Comparison of ENCODE assay signal across 8 cellular contexts in the genomic region with DNA sequence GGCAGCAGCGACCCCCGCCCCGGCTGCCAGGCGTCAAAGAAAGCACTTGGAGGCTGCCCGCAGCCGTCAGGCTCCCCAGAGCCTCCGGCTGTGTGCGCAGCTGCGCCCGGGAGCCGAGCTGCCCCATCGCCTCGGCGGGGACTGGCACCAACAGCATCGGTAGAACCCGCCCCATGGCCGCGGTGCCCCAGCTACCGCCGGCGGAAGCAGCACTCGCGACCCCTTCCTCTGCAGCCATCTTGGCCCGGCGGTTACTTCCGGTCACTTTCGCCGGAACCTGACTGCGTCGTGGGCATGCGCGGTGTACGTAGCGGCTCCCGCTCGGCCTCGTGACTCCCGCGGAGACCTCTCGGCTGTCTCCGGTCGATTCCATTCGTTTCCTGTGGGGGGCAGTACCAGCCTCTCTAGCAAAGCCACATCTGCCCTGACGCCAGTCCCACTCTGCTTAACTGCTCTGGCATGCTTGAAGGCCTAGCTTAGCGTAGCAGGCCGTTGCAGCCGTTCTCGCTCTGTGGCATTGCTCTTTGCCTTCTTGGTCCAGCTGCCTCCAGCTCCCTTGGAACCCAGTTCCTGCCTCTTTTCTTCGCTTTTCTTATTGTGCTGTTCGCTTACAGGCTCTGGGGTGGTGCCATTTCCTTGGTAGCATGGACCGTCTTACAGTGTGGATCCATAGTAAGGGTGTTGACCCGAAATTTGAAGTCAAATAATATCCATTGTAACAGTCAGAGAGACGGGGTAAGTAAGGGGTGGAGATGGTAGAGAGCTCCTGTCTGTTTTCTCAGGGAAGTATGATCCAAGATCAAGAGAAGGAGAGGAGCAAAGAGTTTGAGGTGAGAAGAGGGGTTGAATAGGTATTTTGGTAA. TPM values are rescaled to one million over a fixed set of nuclear protein-coding genes. Genes with fewer than 3 reads are reported as not detected.
DNase-seq lines count a peak whose midpoint lies in the region; TF ChIP-seq lines count a peak whose summit lies in the region.

A gene with protein sequence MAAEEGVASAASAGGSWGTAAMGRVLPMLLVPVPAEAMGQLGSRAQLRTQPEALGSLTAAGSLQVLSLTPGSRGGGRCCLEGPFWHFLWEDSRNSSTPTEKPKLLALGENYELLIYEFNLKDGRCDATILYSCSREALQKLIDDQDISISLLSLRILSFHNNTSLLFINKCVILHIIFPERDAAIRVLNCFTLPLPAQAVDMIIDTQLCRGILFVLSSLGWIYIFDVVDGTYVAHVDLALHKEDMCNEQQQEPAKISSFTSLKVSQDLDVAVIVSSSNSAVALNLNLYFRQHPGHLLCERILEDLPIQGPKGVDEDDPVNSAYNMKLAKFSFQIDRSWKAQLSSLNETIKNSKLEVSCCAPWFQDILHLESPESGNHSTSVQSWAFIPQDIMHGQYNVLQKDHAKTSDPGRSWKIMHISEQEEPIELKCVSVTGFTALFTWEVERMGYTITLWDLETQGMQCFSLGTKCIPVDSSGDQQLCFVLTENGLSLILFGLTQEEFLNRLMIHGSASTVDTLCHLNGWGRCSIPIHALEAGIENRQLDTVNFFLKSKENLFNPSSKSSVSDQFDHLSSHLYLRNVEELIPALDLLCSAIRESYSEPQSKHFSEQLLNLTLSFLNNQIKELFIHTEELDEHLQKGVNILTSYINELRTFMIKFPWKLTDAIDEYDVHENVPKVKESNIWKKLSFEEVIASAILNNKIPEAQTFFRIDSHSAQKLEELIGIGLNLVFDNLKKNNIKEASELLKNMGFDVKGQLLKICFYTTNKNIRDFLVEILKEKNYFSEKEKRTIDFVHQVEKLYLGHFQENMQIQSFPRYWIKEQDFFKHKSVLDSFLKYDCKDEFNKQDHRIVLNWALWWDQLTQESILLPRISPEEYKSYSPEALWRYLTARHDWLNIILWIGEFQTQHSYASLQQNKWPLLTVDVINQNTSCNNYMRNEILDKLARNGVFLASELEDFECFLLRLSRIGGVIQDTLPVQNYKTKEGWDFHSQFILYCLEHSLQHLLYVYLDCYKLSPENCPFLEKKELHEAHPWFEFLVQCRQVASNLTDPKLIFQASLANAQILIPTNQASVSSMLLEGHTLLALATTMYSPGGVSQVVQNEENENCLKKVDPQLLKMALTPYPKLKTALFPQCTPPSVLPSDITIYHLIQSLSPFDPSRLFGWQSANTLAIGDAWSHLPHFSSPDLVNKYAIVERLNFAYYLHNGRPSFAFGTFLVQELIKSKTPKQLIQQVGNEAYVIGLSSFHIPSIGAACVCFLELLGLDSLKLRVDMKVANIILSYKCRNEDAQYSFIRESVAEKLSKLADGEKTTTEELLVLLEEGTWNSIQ (N-terminal part only) (minus strand): TSS at position 253 of the 863 bp plus-strand sequence. CDS start 15 bp downstream, at position 238.

- no peaks in the 10 kb centered on the region for H3K9me2 ChIP-seq in neural cell (ENCODE audit: insufficient read depth, low read length)

- peak within 1 kb of the TSS; percentile 91 for H3K4me3 ChIP-seq in H7 (ENCODE audit: insufficient read depth, low read depth, low read length)
- H3K4me3 ChIP-seq in neural cell (ENCODE audit: low read length), result peak within 1 kb of the TSS; percentile 97
- peak within 1 kb of the TSS; percentile 93 to 94 for H3K4me3 ChIP-seq in stomach smooth muscle (ENCODE audit: low read length in 2 of 2)

- no peaks in the 10 kb centered on the region for H4K20me1 ChIP-seq in neural cell (ENCODE audit: insufficient read depth)

- peak; percentile 95 for DNase-seq in G401 (ENCODE audit: low spot score)
- peak; percentile 93 for DNase-seq in H7
- peak; percentile 96 for DNase-seq in M059J (ENCODE audit: low read depth)
- peak; percentile 95 for DNase-seq in SHP77 treated with DMSO at 0.1 percent for 48 hours (lab: John Stamatoyannopoulos, UW)
- DNase-seq in activated gamma-delta T cell (lab: John Stamatoyannopoulos, UW), result peak; percentile 74
- peak; percentile 97 for DNase-seq in fibroblast of the conjunctiva (ENCODE audit: low read depth)

- H3K9ac ChIP-seq in neural cell (ENCODE audit: low read length) (peak within 1 kb of the TSS; percentile 95), stomach smooth muscle (ENCODE audit: low read length in 2 of 2) (peak within 1 kb of the TSS; percentile 87 to 94)

- peak within 1 kb of the TSS; percentile 100 for H3K4me2 ChIP-seq in neural cell (ENCODE audit: low read length)

- no peak for TF ChIP-seq EP300 in neural cell (conservative IDR thresholded peaks at IDR 0.05; ENCODE audit: poor library complexity, severe bottlenecking)

- peak within 1 kb of the TSS; percentile 88 for H3K27ac ChIP-seq in neural cell (ENCODE audit: low read length)
- peak within 1 kb of the TSS; percentile 91 for H3K27ac ChIP-seq in stomach smooth muscle (ENCODE audit: low read length)

- in situ Hi-C loops in G401 (cut with HindIII; ENCODE audit: low sequenced_read_pairs), result no loop called here

- H2AFZ ChIP-seq in neural cell (ENCODE audit: low read depth, low read length), result peak within 1 kb of the TSS; percentile 97

- TF ChIP-seq CTCF in neural cell (IDR thresholded peaks at IDR 0.05; ENCODE audit: poor library complexity, severe bottlenecking), result peak; percentile 99

- no peaks in the 10 kb centered on the region for H3F3A ChIP-seq in neural cell (ENCODE audit: insufficient read depth, low read length, poor library complexity, severe bottlenecking)

- H3K79me2 ChIP-seq in neural cell (replicated peaks; ENCODE audit: insufficient read depth, low read length), result peaks cover 20% of the 10 kb centered on the region

- H3K27me3 ChIP-seq in H7 (ENCODE audit: control insufficient read depth, insufficient read depth, low read length) (no peaks in the 10 kb centered on the region), neural cell (ENCODE audit: insufficient read depth, low read depth, low read length) (no peaks in the 10 kb centered on the region), stomach smooth muscle (ENCODE audit: control insufficient read depth in 1 of 2, insufficient read depth in 2 of 2, low read length in 2 of 2) (no peaks in the 10 kb centered on the region)

- H3K4me1 ChIP-seq in stomach smooth muscle (ENCODE audit: control insufficient read depth, insufficient read depth, low read length), result peaks cover 4% of the 10 kb centered on the region

- H3K36me3 ChIP-seq in H7 (replicated peaks; ENCODE audit: control insufficient read depth, insufficient read depth, low read length) (no peaks in the 10 kb centered on the region; the same call in 1 of the 2 replicates), neural cell (ENCODE audit: insufficient read depth, low read length) (no peaks in the 10 kb centered on the region), stomach smooth muscle (ENCODE audit: control insufficient read depth in 2 of 2, insufficient read depth in 2 of 2, low read length in 2 of 2) (peaks cover 5 to 6% of the 10 kb centered on the region in 2 donors)

- peak; percentile 95 for TF ChIP-seq RAD21 in neural cell (conservative IDR thresholded peaks at IDR 0.05)

- no peaks in the 10 kb centered on the region for H3K9me3 ChIP-seq in neural cell (ENCODE audit: low read length)
- H3K9me3 ChIP-seq in stomach smooth muscle (ENCODE audit: control insufficient read depth in 2 of 2, low read length in 2 of 2), result no peaks in the 10 kb centered on the region

TF ChIP-seq in neural cell, 6 proteins besides CTCF, POLR2A, EP300 and RAD21:
- peak; percentile 81 for TF ChIP-seq MXI1 (conservative IDR thresholded peaks at IDR 0.05; ENCODE audit: poor library complexity, severe bottlenecking)
- peak; percentile 82 for TF ChIP-seq TAF1 (IDR thresholded peaks at IDR 0.05; ENCODE audit: low read depth)
- TF ChIP-seq EZH2 (IDR thresholded peaks at IDR 0.05; ENCODE audit: borderline replicate concordance, insufficient read depth, low read length, poor library complexity, severe bottlenecking), result no peak
- peak; percentile 93 for TF ChIP-seq SMC3 (conservative IDR thresholded peaks at IDR 0.05; ENCODE audit: poor library complexity)
- TF ChIP-seq POLR2AphosphoS5 (IDR thresholded peaks at IDR 0.05), result peak; percentile 95
- TF ChIP-seq, protein P1, sequence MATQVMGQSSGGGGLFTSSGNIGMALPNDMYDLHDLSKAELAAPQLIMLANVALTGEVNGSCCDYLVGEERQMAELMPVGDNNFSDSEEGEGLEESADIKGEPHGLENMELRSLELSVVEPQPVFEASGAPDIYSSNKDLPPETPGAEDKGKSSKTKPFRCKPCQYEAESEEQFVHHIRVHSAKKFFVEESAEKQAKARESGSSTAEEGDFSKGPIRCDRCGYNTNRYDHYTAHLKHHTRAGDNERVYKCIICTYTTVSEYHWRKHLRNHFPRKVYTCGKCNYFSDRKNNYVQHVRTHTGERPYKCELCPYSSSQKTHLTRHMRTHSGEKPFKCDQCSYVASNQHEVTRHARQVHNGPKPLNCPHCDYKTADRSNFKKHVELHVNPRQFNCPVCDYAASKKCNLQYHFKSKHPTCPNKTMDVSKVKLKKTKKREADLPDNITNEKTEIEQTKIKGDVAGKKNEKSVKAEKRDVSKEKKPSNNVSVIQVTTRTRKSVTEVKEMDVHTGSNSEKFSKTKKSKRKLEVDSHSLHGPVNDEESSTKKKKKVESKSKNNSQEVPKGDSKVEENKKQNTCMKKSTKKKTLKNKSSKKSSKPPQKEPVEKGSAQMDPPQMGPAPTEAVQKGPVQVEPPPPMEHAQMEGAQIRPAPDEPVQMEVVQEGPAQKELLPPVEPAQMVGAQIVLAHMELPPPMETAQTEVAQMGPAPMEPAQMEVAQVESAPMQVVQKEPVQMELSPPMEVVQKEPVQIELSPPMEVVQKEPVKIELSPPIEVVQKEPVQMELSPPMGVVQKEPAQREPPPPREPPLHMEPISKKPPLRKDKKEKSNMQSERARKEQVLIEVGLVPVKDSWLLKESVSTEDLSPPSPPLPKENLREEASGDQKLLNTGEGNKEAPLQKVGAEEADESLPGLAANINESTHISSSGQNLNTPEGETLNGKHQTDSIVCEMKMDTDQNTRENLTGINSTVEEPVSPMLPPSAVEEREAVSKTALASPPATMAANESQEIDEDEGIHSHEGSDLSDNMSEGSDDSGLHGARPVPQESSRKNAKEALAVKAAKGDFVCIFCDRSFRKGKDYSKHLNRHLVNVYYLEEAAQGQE (IDR thresholded peaks at IDR 0.05; ENCODE audit: borderline replicate concordance), result peak; percentile 57

RNA-seq across cellular contexts. Expression of the gene that starts here (rescaled TPM):
- 43.8 and 44.9 TPM in 2 replicates for total RNA-seq in G401 (2014; rRNA removed; shearing (Covaris generic))
- 34.3 and 36.4 TPM in 2 replicates for total RNA-seq in H7 (2014; rRNA removed; shearing (Covaris generic))
- total RNA-seq in M059J (2014; rRNA removed; shearing (Covaris generic)), result 22.4 and 43.2 TPM in 2 replicates
- polyA plus RNA-seq in neural cell, result 52.2 and 58.4 TPM in 2 replicates
- polyA minus RNA-seq in neural cell, result 100 and 101 TPM in 2 replicates

Comparison
In these comparisons a context has a peak if more than half of its experiments do, and no peak if none do; other contexts are left out.
1. Peak in every context shown above with its lines: DNase-seq, H3K4me3 ChIP-seq and H3K27ac ChIP-seq.